8 cellular contexts compared by ENCODE assay signal in genomic region chr2:32355976-32356734, GRCh38. TPM values are rescaled to one million over a fixed set of nuclear protein-coding genes. Genes with fewer than 3 reads are reported as not detected.
DNase-seq lines count a peak whose midpoint lies in the region; ATAC-seq and TF ChIP-seq lines count a peak whose summit lies in the region.

No MANE protein-coding gene starts in this region.

- H3K4me3 ChIP-seq in DOHH2 (ENCODE audit: low read length) (peak overlapping the region; percentile 98), HUES64 (ENCODE audit: low read length) (peak overlapping the region; percentile 100), liver (ENCODE audit: low read depth in 1 of 3, low read length in 3 of 3) (peak overlapping the region; percentile 71 to 97 (median 93)), thymus (ENCODE audit: low read length) (peak overlapping the region; percentile 81)

- H3K27ac ChIP-seq in DOHH2 (ENCODE audit: low read depth, low read length) = peak overlapping the region; percentile 85
- H3K27ac ChIP-seq in HUES64 (ENCODE audit: low read depth, low read length) = peak overlapping the region; percentile 96
- peak overlapping the region; percentile 97 for H3K27ac ChIP-seq in angular gyrus (ENCODE audit: low read depth, low read length)
- H3K27ac ChIP-seq in liver (ENCODE audit: low read depth in 1 of 2, low read length in 2 of 2) = peak overlapping the region; percentile 94 to 97
- H3K27ac ChIP-seq in thymus (ENCODE audit: low read depth) = peak overlapping the region; percentile 97

- peaks cover 35% of the 10 kb centered on the region for H3K4me1 ChIP-seq in DOHH2 (ENCODE audit: control insufficient read depth, low read length)
- peaks cover 18% of the 10 kb centered on the region; the same call in 1 of the 2 replicates for H3K4me1 ChIP-seq in HUES64 (ENCODE audit: insufficient read depth, low read length)
- peaks cover 2 to 32% (median 24%) of the 10 kb centered on the region in 4 donors for H3K4me1 ChIP-seq in liver (ENCODE audit: control insufficient read depth in 4 of 4, insufficient read depth in 4 of 4, low read length in 3 of 4)
- peaks cover 10% of the 10 kb centered on the region for H3K4me1 ChIP-seq in thymus (ENCODE audit: control insufficient read depth, insufficient read depth, low read length)

- H3F3A ChIP-seq in DOHH2 (ENCODE audit: control insufficient read depth, insufficient read depth) = peaks cover 6% of the 10 kb centered on the region

- H3K27me3 ChIP-seq in DOHH2 (ENCODE audit: control insufficient read depth, low read length) = no peaks in the 10 kb centered on the region
- H3K27me3 ChIP-seq in HUES64 (ENCODE audit: insufficient read depth, low read length) = no peaks in the 10 kb centered on the region
- no peaks in the 10 kb centered on the region for H3K27me3 ChIP-seq in liver (ENCODE audit: control insufficient read depth in 4 of 4, insufficient read depth in 4 of 4, low read length in 3 of 4)
- H3K27me3 ChIP-seq in thymus (ENCODE audit: control insufficient read depth, insufficient read depth) = no peaks in the 10 kb centered on the region

- H3K36me3 ChIP-seq in DOHH2 (ENCODE audit: control insufficient read depth, low read length) (peaks cover 32% of the 10 kb centered on the region), HUES64 (ENCODE audit: insufficient read depth, low read length) (peaks cover 7% of the 10 kb centered on the region), liver (ENCODE audit: control insufficient read depth in 4 of 4, insufficient read depth in 3 of 4, low read depth in 1 of 4, low read length in 3 of 4) (no peaks in the 10 kb centered on the region), thymus (ENCODE audit: control insufficient read depth, insufficient read depth) (no peaks in the 10 kb centered on the region)

- H3K9me3 ChIP-seq in DOHH2 (ENCODE audit: control insufficient read depth, insufficient read depth, low read length) = no peaks in the 10 kb centered on the region
- no peaks in the 10 kb centered on the region for H3K9me3 ChIP-seq in HUES64 (ENCODE audit: insufficient read depth, low read depth, low read length)
- H3K9me3 ChIP-seq in liver (ENCODE audit: control insufficient read depth in 4 of 4, low read length in 3 of 4) = no peaks in the 10 kb centered on the region
- no peaks in the 10 kb centered on the region for H3K9me3 ChIP-seq in thymus (ENCODE audit: control insufficient read depth)

- H3K9ac ChIP-seq in HUES64 (ENCODE audit: low read depth, low read length) = peak overlapping the region; percentile 86
- peak overlapping the region; percentile 60 to 89 for H3K9ac ChIP-seq in liver (ENCODE audit: low read depth in 1 of 2, low read length in 2 of 2)

- H4K20me1 ChIP-seq in DOHH2 (ENCODE audit: control insufficient read depth, insufficient read depth, low read depth, low read length) = peaks cover 15% of the 10 kb centered on the region

- no peak for DNase-seq in GOT3 (lab: John Stamatoyannopoulos, UW)
- no peak for DNase-seq in HK-2 (ENCODE audit: unreplicated experiment)

- no peak for TF ChIP-seq CTCF in DOHH2 (IDR thresholded peaks at IDR 0.05; ENCODE audit: low read depth, low read length, poor library complexity, severe bottlenecking)
- no peak for TF ChIP-seq CTCF in liver (IDR thresholded peaks at IDR 0.05; ENCODE audit: low read depth, low read length, missing input control)

- H3K4me2 ChIP-seq in DOHH2 (ENCODE audit: low read length) = peak overlapping the region; percentile 85

- H3K79me2 ChIP-seq in DOHH2 (ENCODE audit: control insufficient read depth, low read length) = peaks cover 42% of the 10 kb centered on the region

- WGBS in HUES64 = under 1% methylated on average over 15 of the region's 17 CpGs
- 6% methylated on average over 17 of the region's 17 CpGs for whole genome bisulfite sequencing in liver
- WGBS in thymus = 7% methylated on average over 17 of the region's 17 CpGs

- no peak for ATAC-seq in GM19035 (IDR thresholded peaks at IDR 0.05; ENCODE audit: unreplicated experiment)

- no peak for TF ChIP-seq RAD21 in liver (IDR thresholded peaks at IDR 0.05)

- no peaks in the 10 kb centered on the region for H3K9me2 ChIP-seq in DOHH2 (replicated peaks; ENCODE audit: control insufficient read depth, low read length)

TF ChIP-seq in liver, 16 proteins besides CTCF, POLR2A, EP300 and RAD21:
- peak in 1 of 2 donors; percentile 32 for TF ChIP-seq JUND (IDR thresholded peaks at IDR 0.05)
- TF ChIP-seq FOXA2 (IDR thresholded peaks at IDR 0.05) = no peak

RNA-seq across cellular contexts. Expression of gene BIRC6, which starts 0.7 kb away (rescaled TPM):
- 22.8 TPM for polyA plus RNA-seq in HUES64 (2013, experiment 1 of 2)
- 19.3 TPM for polyA plus RNA-seq in HUES64 (2013, experiment 2 of 2)
- total RNA-seq in liver = 100 to 1,000 TPM in 1 of 2 donors, 10 to 100 TPM in 1; 68.7 to 171 TPM
- polyA plus RNA-seq in liver = 10 to 100 TPM; 11.1 to 21.7 TPM
- polyA plus RNA-seq in thymus = 29.7 TPM
